ENCODE assay signal across 8 cellular contexts in genomic region chr3:66303556-66303955, GRCh38.
DNase-seq lines count a peak whose midpoint lies in the region; ATAC-seq, FAIRE-seq and TF ChIP-seq lines count a peak whose summit lies in the region.

No MANE protein-coding gene starts in this region.

- no peaks in the 10 kb centered on the region for H3K36me3 ChIP-seq in right lobe of liver
- H3K36me3 ChIP-seq in HepG2 (replicated peaks in 1 of 2; ENCODE audit: control insufficient read depth in 1 of 2, insufficient read depth in 2 of 2, low read length in 2 of 2): no peaks in the 10 kb centered on the region
- no peaks in the 10 kb centered on the region for H3K36me3 ChIP-seq in kidney epithelial cell (ENCODE audit: control insufficient read depth, insufficient read depth, low read length)

- H3K4me3 ChIP-seq in right lobe of liver (no peak overlapping the region), HepG2 (replicated peaks in 1 of 3; ENCODE audit: insufficient read depth in 1 of 3, low read depth in 2 of 3, low read length in 3 of 3) (no peak overlapping the region), kidney epithelial cell (ENCODE audit: low read depth, low read length) (no peak overlapping the region)

- TF ChIP-seq CTCF in right lobe of liver (IDR thresholded peaks at IDR 0.05) (no peak), HepG2 (CRISPR knock-in tag; IDR thresholded peaks at IDR 0.05) (no peak), kidney epithelial cell (IDR thresholded peaks at IDR 0.05; ENCODE audit: insufficient read depth, low read length, poor library complexity, severe bottlenecking) (no peak)

- H3K79me2 ChIP-seq in HepG2 (ENCODE audit: insufficient read depth, low read length): no peaks in the 10 kb centered on the region

- TF ChIP-seq POLR2A in right lobe of liver (IDR thresholded peaks at IDR 0.05) (no peak), HepG2 (IDR thresholded peaks at IDR 0.05; ENCODE audit: insufficient read depth in 1 of 2, low read depth in 2 of 2, low read length in 2 of 2) (no peak), GM12892 (IDR thresholded peaks at IDR 0.05; ENCODE audit: low read depth, low read length) (no peak)

- no peak for TF ChIP-seq EP300 in HepG2 (IDR thresholded peaks at IDR 0.05; ENCODE audit: low read depth in 2 of 2, low read length in 2 of 2)
- no peak for TF ChIP-seq EP300 in HepG2 (CRISPR knock-in tag; IDR thresholded peaks at IDR 0.05; ENCODE audit: borderline replicate concordance)

- no TSS peak for BruUV-seq in HepG2 (replicated peaks; lab: Mats Ljungman, UMichigan)

- H3K4me2 ChIP-seq in HepG2 (ENCODE audit: low read depth, low read length): no peak overlapping the region

- no peak overlapping the region for H3K9ac ChIP-seq in HepG2 (ENCODE audit: insufficient read depth, low read depth, low read length)

- no peak for FAIRE-seq in HepG2 (lab: Jason Lieb, UNC)
- no peak for FAIRE-seq in GM12892 (lab: Jason Lieb, UNC)

- CTCF ChIA-PET in HepG2 (lab: Yijun Ruan, JAX; ENCODE audit: low intra/inter-chr PET ratio, low total read pairs): no interaction called here

- H3K4me1 ChIP-seq in right lobe of liver (peaks cover 0 to 12% (median 0%) of the 10 kb centered on the region in 4 donors), HepG2 (ENCODE audit: insufficient read depth, low read length) (peaks cover 7% of the 10 kb centered on the region)

- 100% methylated on average over 2 of the region's 4 CpGs for WGBS in right lobe of liver (ENCODE audit: insufficient coverage, low coverage, low lambda C conversion rate, missing lambda C conversion rate)
- WGBS in HepG2 (ENCODE audit: low lambda C conversion rate): 94% methylated on average over 3 of the region's 4 CpGs

- H2AFZ ChIP-seq in HepG2 (ENCODE audit: low read length): no peak overlapping the region

- intact Hi-C loops in right lobe of liver (cut with DNase I): no loop called here
- intact Hi-C loops in HepG2 (cut with micrococcal nuclease; ENCODE audit: unreplicated experiment): no loop called here

- H4K20me1 ChIP-seq in HepG2 (ENCODE audit: insufficient read depth, low read length): no peaks in the 10 kb centered on the region

- H3K27me3 ChIP-seq in right lobe of liver: no peaks in the 10 kb centered on the region
- no peaks in the 10 kb centered on the region; a peak in 1 of 5 replicates for H3K27me3 ChIP-seq in HepG2 (ENCODE audit: control insufficient read depth in 1 of 2, insufficient read depth in 2 of 2, low read length in 2 of 2)
- H3K27me3 ChIP-seq in kidney epithelial cell (ENCODE audit: control insufficient read depth, insufficient read depth, low read length): no peaks in the 10 kb centered on the region

- in situ Hi-C loops in HepG2 (cut with HindIII; ENCODE audit: extremely low pct_ligation_motif_present, low pct_unique_long_range_greater_than_20kb): no loop called here

- H3K27ac ChIP-seq in right lobe of liver (no peak overlapping the region), HepG2 (ENCODE audit: extremely low read length, insufficient read depth, low read length) (no peak overlapping the region)

- TF ChIP-seq RAD21 in HepG2 (CRISPR knock-in tag; IDR thresholded peaks at IDR 0.05): no peak

- DNase-seq in right lobe of liver: no peak
- DNase-seq in HepG2 (ENCODE audit: low spot score): no peak
- DNase-seq in T-helper 9 cell: peak; percentile 54
- DNase-seq in kidney epithelial cell (ENCODE audit: low read depth): peak; percentile 23
- DNase-seq in GM12892 (ENCODE audit: insufficient read length): no peak
- no peak for DNase-seq in UCSD-AML1 (lab: John Stamatoyannopoulos, UW; ENCODE audit: unreplicated experiment)
- DNase-seq in HuH-7 (ENCODE audit: low spot score): no peak

- ATAC-seq in right lobe of liver (peak; percentile 29 to 48 (median 37)), HepG2 (no peak), SK-N-SH treated with all-trans-retinoic acid at 6 μM for 48 hours (no peak; the same call in 2 of the 3 replicates)

- no peaks in the 10 kb centered on the region for H3K9me3 ChIP-seq in right lobe of liver
- H3K9me3 ChIP-seq in HepG2 (ENCODE audit: low read length): no peaks in the 10 kb centered on the region

- POLR2A ChIA-PET in HepG2 (lab: Yijun Ruan, JAX): no interaction called here

TF ChIP-seq in HepG2, 621 proteins besides CTCF, POLR2A, EP300 and RAD21 (continues in another document):
- TF ChIP-seq DDIT3 (CRISPR knock-in tag; IDR thresholded peaks at IDR 0.05) (no peak), ZNF230 (CRISPR knock-in tag; IDR thresholded peaks at IDR 0.05) (no peak), HOXA7 (CRISPR knock-in tag; IDR thresholded peaks at IDR 0.05) (no peak), ZFAT (CRISPR knock-in tag; conservative IDR thresholded peaks at IDR 0.05) (no peak), ISX (CRISPR knock-in tag; conservative IDR thresholded peaks at IDR 0.05) (no peak), ZFP36L2 (CRISPR knock-in tag; IDR thresholded peaks at IDR 0.05) (no peak), MIXL1 (CRISPR knock-in tag; IDR thresholded peaks at IDR 0.05) (no peak), FOXK1 (CRISPR knock-in tag; IDR thresholded peaks at IDR 0.05; ENCODE audit: borderline replicate concordance, low read depth) (no peak), LBX2 (CRISPR knock-in tag; IDR thresholded peaks at IDR 0.05; ENCODE audit: borderline replicate concordance) (no peak), JUNB (CRISPR knock-in tag; IDR thresholded peaks at IDR 0.05; ENCODE audit: borderline replicate concordance) (no peak), U2AF1 (optimal IDR thresholded peaks at IDR 0.05; ENCODE audit: low read depth, low read length) (no peak), NFKBIZ (CRISPR knock-in tag; IDR thresholded peaks at IDR 0.05) (no peak), HMGXB4 (CRISPR knock-in tag; IDR thresholded peaks at IDR 0.05; ENCODE audit: borderline replicate concordance in 1 of 2, low read depth in 1 of 2) (no peak), ZNF343 (CRISPR knock-in tag; IDR thresholded peaks at IDR 0.05) (no peak)

TF ChIP-seq in SK-N-SH treated with all-trans-retinoic acid at 6 μM for 48 hours, 23 proteins besides CTCF, POLR2A, EP300 and RAD21 (continues in another document):
- TF ChIP-seq RARB (CRISPR knock-in tag; IDR thresholded peaks at IDR 0.05): no peak
- no peak for TF ChIP-seq PPARA (CRISPR knock-in tag; IDR thresholded peaks at IDR 0.05; ENCODE audit: borderline replicate concordance)
- TF ChIP-seq ZNF70 (CRISPR knock-in tag; IDR thresholded peaks at IDR 0.05): no peak
- no peak for TF ChIP-seq SNAI2 (CRISPR knock-in tag; IDR thresholded peaks at IDR 0.05)
- TF ChIP-seq TSHZ2 (CRISPR knock-in tag; IDR thresholded peaks at IDR 0.05): no peak
- TF ChIP-seq ZNF565 (CRISPR knock-in tag; conservative IDR thresholded peaks at IDR 0.05; ENCODE audit: low read depth): no peak
- TF ChIP-seq CSDC2 (CRISPR knock-in tag; IDR thresholded peaks at IDR 0.05): no peak
- no peak for TF ChIP-seq PATZ1 (CRISPR knock-in tag; IDR thresholded peaks at IDR 0.05; ENCODE audit: borderline replicate concordance)
- no peak for TF ChIP-seq ZFP30 (CRISPR knock-in tag; IDR thresholded peaks at IDR 0.05)
- TF ChIP-seq TOX (CRISPR knock-in tag; IDR thresholded peaks at IDR 0.05; ENCODE audit: borderline replicate concordance): no peak
- TF ChIP-seq OSR1 (CRISPR knock-in tag; IDR thresholded peaks at IDR 0.05): no peak
- TF ChIP-seq ISL1 (CRISPR knock-in tag; IDR thresholded peaks at IDR 0.05): no peak

Comparison
In these comparisons a context has a peak if more than half of its experiments do, and no peak if none do; other contexts are left out.
1. ATAC-seq: peak in right lobe of liver (4 of 4); none in HepG2 (single experiment) and SK-N-SH treated with all-trans-retinoic acid at 6 μM for 48 hours (single experiment).
2. DNase-seq: peak in T-helper 9 cell (single experiment) and kidney epithelial cell (single experiment); none in right lobe of liver (0 of 3), HepG2 (single experiment), GM12892 (single experiment), UCSD-AML1 (single experiment) and HuH-7 (single experiment).